In genomic region chr1:26922901-26923300, GRCh38 we compare ENCODE assay signal across 1 cellular context.
TF ChIP-seq lines count a peak whose summit lies in the region.

No MANE protein-coding gene starts in this region.

TF ChIP-seq in HepG2, 621 proteins besides CTCF, POLR2A, EP300 and RAD21:
- no peak for TF ChIP-seq MTA1 (CRISPR knock-in tag; IDR thresholded peaks at IDR 0.05; ENCODE audit: borderline replicate concordance)
- TF ChIP-seq SP4 (CRISPR knock-in tag; IDR thresholded peaks at IDR 0.05): no peak
- TF ChIP-seq FUBP1 (CRISPR knock-in tag; IDR thresholded peaks at IDR 0.05; ENCODE audit: borderline replicate concordance): no peak
- TF ChIP-seq NR3C1 (CRISPR knock-in tag; IDR thresholded peaks at IDR 0.05): no peak
- TF ChIP-seq ATF3 (CRISPR knock-in tag; IDR thresholded peaks at IDR 0.05): 0 out of 2 replicates have a peak, but pooled peaks have one; percentile 13
- 0 out of 2 replicates have a peak, but pooled peaks have one; percentile 14 for TF ChIP-seq TAF1 (CRISPR knock-in tag; IDR thresholded peaks at IDR 0.05)
- 0 out of 2 replicates have a peak, but pooled peaks have one; percentile 29 for TF ChIP-seq SOX5 (CRISPR knock-in tag; IDR thresholded peaks at IDR 0.05; ENCODE audit: borderline replicate concordance)
- no peak for TF ChIP-seq SSRP1 (CRISPR knock-in tag; IDR thresholded peaks at IDR 0.05)
- 0 out of 2 replicates have a peak, but pooled peaks have one; percentile 32 for TF ChIP-seq HOXA5 (CRISPR knock-in tag; IDR thresholded peaks at IDR 0.05)
- 0 out of 2 replicates have a peak, but pooled peaks have one; percentile 10 for TF ChIP-seq FOSL2 (CRISPR knock-in tag; IDR thresholded peaks at IDR 0.05)
- TF ChIP-seq ZNF235 (CRISPR knock-in tag; IDR thresholded peaks at IDR 0.05; ENCODE audit: borderline replicate concordance): no peak
- TF ChIP-seq ZNF574 (CRISPR knock-in tag; IDR thresholded peaks at IDR 0.05): no peak
- 0 out of 2 replicates have a peak, but pooled peaks have one; percentile 9 for TF ChIP-seq ZNF331 (CRISPR knock-in tag; IDR thresholded peaks at IDR 0.05)
- no peak for TF ChIP-seq TOE1 (CRISPR knock-in tag; IDR thresholded peaks at IDR 0.05)
- TF ChIP-seq ZFP90 (CRISPR knock-in tag; IDR thresholded peaks at IDR 0.05; ENCODE audit: borderline replicate concordance): no peak
- no peak for TF ChIP-seq NCOA5 (CRISPR knock-in tag; IDR thresholded peaks at IDR 0.05)
